27 cellular contexts compared by ENCODE assay signal in genomic region chr4:136743238-136743637, GRCh38.
"Had no signal": no experiment of that assay in that cellular context is flagged by ENCODE, and none has a peak within 500 bp of the region (broad histone marks: within the 10 kb centered on the region; RNA-seq: fewer than 3 reads in every experiment).

No MANE protein-coding gene starts in this region.

- H3K4me1 ChIP-seq: neural progenitor cell, parathyroid adenoma, psoas muscle, right lobe of liver, sigmoid colon, stomach, thyroid gland, upper lobe of left lung, vagina had no signal

- H3K4me3 Mint-ChIP-seq: nephron; neural progenitor cell; stimulated activated effector memory CD8-positive, alpha-beta T cell treated with anti-CD3 and anti-CD28 coated beads, Interleukin-12 subunit alpha, Interleukin-12 subunit beta, amount 100 ng/mL, for 72 hours; stimulated activated naive B cell treated with anti-CD40 and anti-IgM and Interleukin-4, amounts not matched to agents 10 μg/mL and 1 μg/mL and 100 μg/mL, for 72 hours; stimulated activated naive CD8-positive, alpha-beta T cell treated with anti-CD3 and anti-CD28 coated beads, Interleukin-15, Interleukin-2, amounts not matched to agents 100 ng/mL and 50 ng/mL, for 24 hours had no signal

- H3K27me3 ChIP-seq: neural progenitor cell, ovary, right lobe of liver, sigmoid colon, stomach, thyroid gland, tibial nerve, upper lobe of left lung, vagina had no signal

- H3K9me3 ChIP-seq: ovary, psoas muscle, right lobe of liver, sigmoid colon, thoracic aorta, thyroid gland, upper lobe of left lung, vagina had no signal

- H3K4me3 ChIP-seq: neural progenitor cell, ovary, psoas muscle, right lobe of liver, sigmoid colon, stomach, thoracic aorta, thyroid gland, tibial nerve, upper lobe of left lung, vagina had no signal

- H3K9ac ChIP-seq: neural progenitor cell, parathyroid adenoma had no signal

- H3K27ac ChIP-seq: neural progenitor cell, ovary, parathyroid adenoma, psoas muscle, right lobe of liver, sigmoid colon, stomach, thoracic aorta, thyroid gland, tibial nerve, upper lobe of left lung, vagina had no signal

- H3K27me3 Mint-ChIP-seq: progenitor cell of endocrine pancreas; stimulated activated naive B cell treated with anti-CD40 and anti-IgM and Interleukin-4, amounts not matched to agents 10 μg/mL and 1 μg/mL and 100 μg/mL, for 72 hours; stimulated activated naive CD8-positive, alpha-beta T cell treated with anti-CD3 and anti-CD28 coated beads, Interleukin-15, Interleukin-2, amounts not matched to agents 100 ng/mL and 50 ng/mL, for 24 hours had no signal

- H3K36me3 ChIP-seq: neural progenitor cell, ovary, right lobe of liver, sigmoid colon, stomach, thoracic aorta, thyroid gland, tibial nerve, upper lobe of left lung, vagina had no signal

- DNase-seq: occipital lobe; ovary; posterior cingulate gyrus; psoas muscle; right cardiac atrium; right lobe of liver; sigmoid colon; small intestine; stimulated activated CD4-positive, alpha-beta T cell treated with anti-CD3 and anti-CD28 coated beads, Interleukin-15, amount 100 ng/mL, for 24 hours; stimulated activated CD4-positive, alpha-beta T cell treated with anti-CD3 and anti-CD28 coated beads, Interleukin-2, amount 100 ng/mL, for 24 hours; stimulated activated CD4-positive, alpha-beta T cell treated with anti-CD3 and anti-CD28 coated beads, Interleukin-2, amount 100 ng/mL, for 48 hours; stimulated activated CD4-positive, alpha-beta T cell treated with anti-CD3 and anti-CD28 coated beads, Interleukin-4, amount 100 ng/mL, for 24 hours; stimulated activated naive B cell treated with anti-CD40 and anti-IgM and Interleukin-4, amounts not matched to agents 10 μg/mL and 1 μg/mL and 100 μg/mL, for 72 hours; stimulated activated naive CD4-positive, alpha-beta T cell treated with Interleukin-2 at 50 U/mL for 16 hours; stomach; thyroid gland; trophoblast cell; upper lobe of left lung had no signal

- H3K36me3 Mint-ChIP-seq: neural progenitor cell; stimulated activated effector memory CD8-positive, alpha-beta T cell treated with anti-CD3 and anti-CD28 coated beads, Interleukin-12 subunit alpha, Interleukin-12 subunit beta, amount 100 ng/mL, for 72 hours; stimulated activated naive B cell treated with anti-CD40 and anti-IgM and Interleukin-4, amounts not matched to agents 10 μg/mL and 1 μg/mL and 100 μg/mL, for 72 hours had no signal

- ATAC-seq: psoas muscle; right cardiac atrium; right lobe of liver; stimulated activated effector memory CD8-positive, alpha-beta T cell treated with anti-CD3 and anti-CD28 coated beads, Interleukin-12 subunit alpha, Interleukin-12 subunit beta, amount 100 ng/mL, for 72 hours; stimulated activated naive B cell treated with anti-CD40 and anti-IgM and Interleukin-4, amounts not matched to agents 10 μg/mL and 1 μg/mL and 100 μg/mL, for 72 hours had no signal

- H3K27ac Mint-ChIP-seq: nephron; neural progenitor cell; progenitor cell of endocrine pancreas; stimulated activated effector memory CD8-positive, alpha-beta T cell treated with anti-CD3 and anti-CD28 coated beads, Interleukin-12 subunit alpha, Interleukin-12 subunit beta, amount 100 ng/mL, for 72 hours; stimulated activated naive B cell treated with anti-CD40 and anti-IgM and Interleukin-4, amounts not matched to agents 10 μg/mL and 1 μg/mL and 100 μg/mL, for 72 hours; stimulated activated naive CD8-positive, alpha-beta T cell treated with anti-CD3 and anti-CD28 coated beads, Interleukin-15, Interleukin-2, amounts not matched to agents 100 ng/mL and 50 ng/mL, for 24 hours had no signal

- H3K4me1 Mint-ChIP-seq: nephron; neural progenitor cell; stimulated activated effector memory CD8-positive, alpha-beta T cell treated with anti-CD3 and anti-CD28 coated beads, Interleukin-12 subunit alpha, Interleukin-12 subunit beta, amount 100 ng/mL, for 72 hours; stimulated activated naive B cell treated with anti-CD40 and anti-IgM and Interleukin-4, amounts not matched to agents 10 μg/mL and 1 μg/mL and 100 μg/mL, for 72 hours had no signal
